1 cellular context compared by ENCODE assay signal in the genomic region with DNA sequence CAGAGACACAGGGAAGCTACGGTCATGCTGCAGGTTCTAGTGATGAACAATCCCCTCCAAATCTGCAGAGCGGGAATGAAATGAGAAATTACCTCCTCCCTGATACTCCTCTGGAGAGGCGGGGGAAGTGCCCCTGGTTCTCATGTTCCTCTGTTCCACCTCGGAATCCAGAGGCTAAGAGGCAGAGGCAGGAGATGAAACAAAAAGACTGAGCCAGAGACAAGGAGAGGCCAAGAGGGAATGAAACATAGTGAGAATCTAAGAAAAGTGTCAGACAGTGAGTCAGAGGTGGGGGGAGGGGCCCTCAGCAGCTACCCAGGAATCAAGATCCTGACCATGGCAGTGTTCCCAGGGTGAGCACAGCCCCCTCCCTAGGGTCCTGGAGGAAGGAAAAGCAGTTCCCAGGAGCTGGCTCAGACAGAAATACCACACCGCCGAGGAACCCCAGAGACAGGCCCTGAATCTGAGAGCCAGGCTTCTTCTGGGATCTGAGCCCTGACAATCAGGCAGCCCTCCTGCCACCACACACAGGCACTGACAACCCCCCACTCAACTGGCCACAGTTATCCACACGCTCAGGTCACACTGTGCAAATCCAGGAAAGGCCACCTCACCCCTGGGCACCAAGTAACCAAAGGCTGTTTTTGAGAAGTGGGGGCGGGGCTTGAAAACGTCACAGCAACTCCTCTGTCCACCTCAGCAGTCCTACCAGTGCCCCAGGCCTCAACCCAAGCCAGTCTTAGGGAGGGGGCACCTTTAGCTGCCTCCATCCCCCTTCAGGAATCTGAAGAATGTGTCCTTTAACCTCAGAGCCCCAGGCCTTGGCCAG.
TF ChIP-seq lines count a peak whose summit lies in the region.

No MANE protein-coding gene starts in this region.

TF ChIP-seq in K562, 482 proteins besides CTCF, POLR2A, EP300 and RAD21 (continued from another document and continues in another):
- TF ChIP-seq NR2F6 (CRISPR knock-in tag; IDR thresholded peaks at IDR 0.05): no peak
- TF ChIP-seq HNRNPUL1 (IDR thresholded peaks at IDR 0.05; ENCODE audit: low read length): no peak
- no peak for TF ChIP-seq HNRNPL (IDR thresholded peaks at IDR 0.05; ENCODE audit: low read depth, low read length)
- TF ChIP-seq ELF4 (CRISPR knock-in tag; IDR thresholded peaks at IDR 0.05): no peak
- no peak for TF ChIP-seq ZNF3 (CRISPR knock-in tag; IDR thresholded peaks at IDR 0.05)
- TF ChIP-seq ZNF699 (CRISPR knock-in tag; IDR thresholded peaks at IDR 0.05; ENCODE audit: insufficient replicate concordance): no peak
- no peak for TF ChIP-seq TOE1 (IDR thresholded peaks at IDR 0.05; ENCODE audit: borderline replicate concordance)
- TF ChIP-seq TOE1 (CRISPR knock-in tag; IDR thresholded peaks at IDR 0.05; ENCODE audit: borderline replicate concordance, low read depth): no peak
- TF ChIP-seq XRCC4 (IDR thresholded peaks at IDR 0.05; ENCODE audit: extremely low read depth, insufficient read depth, insufficient read length): no peak
- TF ChIP-seq TARDBP (IDR thresholded peaks at IDR 0.05): no peak
- no peak for TF ChIP-seq RBM22 (IDR thresholded peaks at IDR 0.05; ENCODE audit: low read depth, low read length, poor library complexity, severe bottlenecking)
- no peak for TF ChIP-seq CBFA2T3 (IDR thresholded peaks at IDR 0.05)
- TF ChIP-seq DNMT1 (IDR thresholded peaks at IDR 0.05): no peak
- no peak for TF ChIP-seq RBM14 (IDR thresholded peaks at IDR 0.05; ENCODE audit: borderline replicate concordance, insufficient read depth, low read depth, low read length)
- TF ChIP-seq, protein P1, sequence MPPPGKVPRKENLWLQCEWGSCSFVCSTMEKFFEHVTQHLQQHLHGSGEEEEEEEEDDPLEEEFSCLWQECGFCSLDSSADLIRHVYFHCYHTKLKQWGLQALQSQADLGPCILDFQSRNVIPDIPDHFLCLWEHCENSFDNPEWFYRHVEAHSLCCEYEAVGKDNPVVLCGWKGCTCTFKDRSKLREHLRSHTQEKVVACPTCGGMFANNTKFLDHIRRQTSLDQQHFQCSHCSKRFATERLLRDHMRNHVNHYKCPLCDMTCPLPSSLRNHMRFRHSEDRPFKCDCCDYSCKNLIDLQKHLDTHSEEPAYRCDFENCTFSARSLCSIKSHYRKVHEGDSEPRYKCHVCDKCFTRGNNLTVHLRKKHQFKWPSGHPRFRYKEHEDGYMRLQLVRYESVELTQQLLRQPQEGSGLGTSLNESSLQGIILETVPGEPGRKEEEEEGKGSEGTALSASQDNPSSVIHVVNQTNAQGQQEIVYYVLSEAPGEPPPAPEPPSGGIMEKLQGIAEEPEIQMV (tag; conservative IDR thresholded peaks at IDR 0.05; ENCODE audit: low read depth): no peak
- TF ChIP-seq KAT2B (IDR thresholded peaks at IDR 0.05; ENCODE audit: low read depth, low read length): no peak
- TF ChIP-seq, protein P2, sequence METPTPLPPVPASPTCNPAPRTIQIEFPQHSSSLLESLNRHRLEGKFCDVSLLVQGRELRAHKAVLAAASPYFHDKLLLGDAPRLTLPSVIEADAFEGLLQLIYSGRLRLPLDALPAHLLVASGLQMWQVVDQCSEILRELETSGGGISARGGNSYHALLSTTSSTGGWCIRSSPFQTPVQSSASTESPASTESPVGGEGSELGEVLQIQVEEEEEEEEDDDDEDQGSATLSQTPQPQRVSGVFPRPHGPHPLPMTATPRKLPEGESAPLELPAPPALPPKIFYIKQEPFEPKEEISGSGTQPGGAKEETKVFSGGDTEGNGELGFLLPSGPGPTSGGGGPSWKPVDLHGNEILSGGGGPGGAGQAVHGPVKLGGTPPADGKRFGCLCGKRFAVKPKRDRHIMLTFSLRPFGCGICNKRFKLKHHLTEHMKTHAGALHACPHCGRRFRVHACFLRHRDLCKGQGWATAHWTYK (CRISPR knock-in tag; IDR thresholded peaks at IDR 0.05): no peak
- no peak for TF ChIP-seq ZNF224 (CRISPR knock-in tag; IDR thresholded peaks at IDR 0.05)
- TF ChIP-seq ZNF444 (CRISPR knock-in tag; IDR thresholded peaks at IDR 0.05): no peak
- no peak for TF ChIP-seq ATF1 (CRISPR knock-in tag; IDR thresholded peaks at IDR 0.05)
- peak; percentile 86 for TF ChIP-seq ATF1 (tag; IDR thresholded peaks at IDR 0.05)
- TF ChIP-seq, protein P3, sequence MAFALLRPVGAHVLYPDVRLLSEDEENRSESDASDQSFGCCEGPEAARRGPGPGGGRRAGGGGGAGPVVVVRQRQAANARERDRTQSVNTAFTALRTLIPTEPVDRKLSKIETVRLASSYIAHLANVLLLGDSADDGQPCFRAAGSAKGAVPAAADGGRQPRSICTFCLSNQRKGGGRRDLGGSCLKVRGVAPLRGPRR (CRISPR knock-in tag; IDR thresholded peaks at IDR 0.05): no peak
- TF ChIP-seq, protein P4, sequence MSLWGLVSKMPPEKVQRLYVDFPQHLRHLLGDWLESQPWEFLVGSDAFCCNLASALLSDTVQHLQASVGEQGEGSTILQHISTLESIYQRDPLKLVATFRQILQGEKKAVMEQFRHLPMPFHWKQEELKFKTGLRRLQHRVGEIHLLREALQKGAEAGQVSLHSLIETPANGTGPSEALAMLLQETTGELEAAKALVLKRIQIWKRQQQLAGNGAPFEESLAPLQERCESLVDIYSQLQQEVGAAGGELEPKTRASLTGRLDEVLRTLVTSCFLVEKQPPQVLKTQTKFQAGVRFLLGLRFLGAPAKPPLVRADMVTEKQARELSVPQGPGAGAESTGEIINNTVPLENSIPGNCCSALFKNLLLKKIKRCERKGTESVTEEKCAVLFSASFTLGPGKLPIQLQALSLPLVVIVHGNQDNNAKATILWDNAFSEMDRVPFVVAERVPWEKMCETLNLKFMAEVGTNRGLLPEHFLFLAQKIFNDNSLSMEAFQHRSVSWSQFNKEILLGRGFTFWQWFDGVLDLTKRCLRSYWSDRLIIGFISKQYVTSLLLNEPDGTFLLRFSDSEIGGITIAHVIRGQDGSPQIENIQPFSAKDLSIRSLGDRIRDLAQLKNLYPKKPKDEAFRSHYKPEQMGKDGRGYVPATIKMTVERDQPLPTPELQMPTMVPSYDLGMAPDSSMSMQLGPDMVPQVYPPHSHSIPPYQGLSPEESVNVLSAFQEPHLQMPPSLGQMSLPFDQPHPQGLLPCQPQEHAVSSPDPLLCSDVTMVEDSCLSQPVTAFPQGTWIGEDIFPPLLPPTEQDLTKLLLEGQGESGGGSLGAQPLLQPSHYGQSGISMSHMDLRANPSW (CRISPR knock-in tag; IDR thresholded peaks at IDR 0.05): 0 out of 2 replicates have a peak, but pooled peaks have one; percentile 33
- TF ChIP-seq CAMTA2 (CRISPR knock-in tag; conservative IDR thresholded peaks at IDR 0.05): no peak
- TF ChIP-seq HNRNPH1 (optimal IDR thresholded peaks at IDR 0.05; ENCODE audit: low read depth, low read length): no peak
- no peak for TF ChIP-seq KLF1 (tag; IDR thresholded peaks at IDR 0.05)
- TF ChIP-seq ZFP30 (CRISPR knock-in tag; IDR thresholded peaks at IDR 0.05; ENCODE audit: borderline replicate concordance): no peak
- no peak for TF ChIP-seq ZBTB1 (CRISPR knock-in tag; IDR thresholded peaks at IDR 0.05; ENCODE audit: borderline replicate concordance, low read depth)
- TF ChIP-seq KHSRP (IDR thresholded peaks at IDR 0.05): no peak
- TF ChIP-seq, protein P5, sequence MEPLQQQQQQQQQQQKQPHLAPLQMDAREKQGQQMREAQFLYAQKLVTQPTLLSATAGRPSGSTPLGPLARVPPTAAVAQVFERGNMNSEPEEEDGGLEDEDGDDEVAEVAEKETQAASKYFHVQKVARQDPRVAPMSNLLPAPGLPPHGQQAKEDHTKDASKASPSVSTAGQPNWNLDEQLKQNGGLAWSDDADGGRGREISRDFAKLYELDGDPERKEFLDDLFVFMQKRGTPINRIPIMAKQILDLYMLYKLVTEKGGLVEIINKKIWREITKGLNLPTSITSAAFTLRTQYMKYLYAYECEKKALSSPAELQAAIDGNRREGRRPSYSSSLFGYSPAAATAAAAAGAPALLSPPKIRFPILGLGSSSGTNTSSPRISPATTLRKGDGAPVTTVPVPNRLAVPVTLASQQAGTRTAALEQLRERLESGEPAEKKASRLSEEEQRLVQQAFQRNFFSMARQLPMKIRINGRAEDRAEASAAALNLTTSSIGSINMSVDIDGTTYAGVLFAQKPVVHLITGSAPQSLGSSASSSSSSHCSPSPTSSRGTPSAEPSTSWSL (CRISPR knock-in tag; IDR thresholded peaks at IDR 0.05; ENCODE audit: borderline replicate concordance): no peak
- TF ChIP-seq ZBTB7A (IDR thresholded peaks at IDR 0.05; ENCODE audit: borderline replicate concordance, control insufficient read depth, low read depth, low read length): peak; percentile 85; the same call in 1 of the 2 replicates
- TF ChIP-seq, protein P6, sequence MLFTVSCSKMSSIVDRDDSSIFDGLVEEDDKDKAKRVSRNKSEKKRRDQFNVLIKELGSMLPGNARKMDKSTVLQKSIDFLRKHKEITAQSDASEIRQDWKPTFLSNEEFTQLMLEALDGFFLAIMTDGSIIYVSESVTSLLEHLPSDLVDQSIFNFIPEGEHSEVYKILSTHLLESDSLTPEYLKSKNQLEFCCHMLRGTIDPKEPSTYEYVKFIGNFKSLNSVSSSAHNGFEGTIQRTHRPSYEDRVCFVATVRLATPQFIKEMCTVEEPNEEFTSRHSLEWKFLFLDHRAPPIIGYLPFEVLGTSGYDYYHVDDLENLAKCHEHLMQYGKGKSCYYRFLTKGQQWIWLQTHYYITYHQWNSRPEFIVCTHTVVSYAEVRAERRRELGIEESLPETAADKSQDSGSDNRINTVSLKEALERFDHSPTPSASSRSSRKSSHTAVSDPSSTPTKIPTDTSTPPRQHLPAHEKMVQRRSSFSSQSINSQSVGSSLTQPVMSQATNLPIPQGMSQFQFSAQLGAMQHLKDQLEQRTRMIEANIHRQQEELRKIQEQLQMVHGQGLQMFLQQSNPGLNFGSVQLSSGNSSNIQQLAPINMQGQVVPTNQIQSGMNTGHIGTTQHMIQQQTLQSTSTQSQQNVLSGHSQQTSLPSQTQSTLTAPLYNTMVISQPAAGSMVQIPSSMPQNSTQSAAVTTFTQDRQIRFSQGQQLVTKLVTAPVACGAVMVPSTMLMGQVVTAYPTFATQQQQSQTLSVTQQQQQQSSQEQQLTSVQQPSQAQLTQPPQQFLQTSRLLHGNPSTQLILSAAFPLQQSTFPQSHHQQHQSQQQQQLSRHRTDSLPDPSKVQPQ (CRISPR knock-in tag; IDR thresholded peaks at IDR 0.05; ENCODE audit: borderline replicate concordance): no peak
- no peak for TF ChIP-seq HMGN3 (IDR thresholded peaks at IDR 0.05; ENCODE audit: borderline replicate concordance, extremely low read depth, insufficient read length, low read depth, low read length)
- no peak for TF ChIP-seq ZNF239 (CRISPR knock-in tag; IDR thresholded peaks at IDR 0.05)
- TF ChIP-seq SIN3A (IDR thresholded peaks at IDR 0.05; ENCODE audit: borderline replicate concordance in 2 of 2, control insufficient read depth in 1 of 2, low read depth in 2 of 2, low read length in 2 of 2): 0 out of 4 replicates have a peak, but pooled peaks of 1 of the 2 experiments have one; percentile 8
- TF ChIP-seq, protein P7, sequence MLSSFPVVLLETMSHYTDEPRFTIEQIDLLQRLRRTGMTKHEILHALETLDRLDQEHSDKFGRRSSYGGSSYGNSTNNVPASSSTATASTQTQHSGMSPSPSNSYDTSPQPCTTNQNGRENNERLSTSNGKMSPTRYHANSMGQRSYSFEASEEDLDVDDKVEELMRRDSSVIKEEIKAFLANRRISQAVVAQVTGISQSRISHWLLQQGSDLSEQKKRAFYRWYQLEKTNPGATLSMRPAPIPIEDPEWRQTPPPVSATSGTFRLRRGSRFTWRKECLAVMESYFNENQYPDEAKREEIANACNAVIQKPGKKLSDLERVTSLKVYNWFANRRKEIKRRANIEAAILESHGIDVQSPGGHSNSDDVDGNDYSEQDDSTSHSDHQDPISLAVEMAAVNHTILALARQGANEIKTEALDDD (IDR thresholded peaks at IDR 0.05): no peak
- TF ChIP-seq, protein P8, sequence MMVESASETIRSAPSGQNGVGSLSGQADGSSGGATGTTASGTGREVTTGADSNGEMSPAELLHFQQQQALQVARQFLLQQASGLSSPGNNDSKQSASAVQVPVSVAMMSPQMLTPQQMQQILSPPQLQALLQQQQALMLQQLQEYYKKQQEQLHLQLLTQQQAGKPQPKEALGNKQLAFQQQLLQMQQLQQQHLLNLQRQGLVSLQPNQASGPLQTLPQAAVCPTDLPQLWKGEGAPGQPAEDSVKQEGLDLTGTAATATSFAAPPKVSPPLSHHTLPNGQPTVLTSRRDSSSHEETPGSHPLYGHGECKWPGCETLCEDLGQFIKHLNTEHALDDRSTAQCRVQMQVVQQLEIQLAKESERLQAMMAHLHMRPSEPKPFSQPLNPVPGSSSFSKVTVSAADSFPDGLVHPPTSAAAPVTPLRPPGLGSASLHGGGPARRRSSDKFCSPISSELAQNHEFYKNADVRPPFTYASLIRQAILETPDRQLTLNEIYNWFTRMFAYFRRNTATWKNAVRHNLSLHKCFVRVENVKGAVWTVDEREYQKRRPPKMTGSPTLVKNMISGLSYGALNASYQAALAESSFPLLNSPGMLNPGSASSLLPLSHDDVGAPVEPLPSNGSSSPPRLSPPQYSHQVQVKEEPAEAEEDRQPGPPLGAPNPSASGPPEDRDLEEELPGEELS (CRISPR knock-in tag; IDR thresholded peaks at IDR 0.05; ENCODE audit: borderline replicate concordance): no peak
- peak; percentile 66 for TF ChIP-seq NCOR1 (IDR thresholded peaks at IDR 0.05)
- TF ChIP-seq, protein P9, sequence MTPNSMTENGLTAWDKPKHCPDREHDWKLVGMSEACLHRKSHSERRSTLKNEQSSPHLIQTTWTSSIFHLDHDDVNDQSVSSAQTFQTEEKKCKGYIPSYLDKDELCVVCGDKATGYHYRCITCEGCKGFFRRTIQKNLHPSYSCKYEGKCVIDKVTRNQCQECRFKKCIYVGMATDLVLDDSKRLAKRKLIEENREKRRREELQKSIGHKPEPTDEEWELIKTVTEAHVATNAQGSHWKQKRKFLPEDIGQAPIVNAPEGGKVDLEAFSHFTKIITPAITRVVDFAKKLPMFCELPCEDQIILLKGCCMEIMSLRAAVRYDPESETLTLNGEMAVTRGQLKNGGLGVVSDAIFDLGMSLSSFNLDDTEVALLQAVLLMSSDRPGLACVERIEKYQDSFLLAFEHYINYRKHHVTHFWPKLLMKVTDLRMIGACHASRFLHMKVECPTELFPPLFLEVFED (CRISPR knock-in tag; conservative IDR thresholded peaks at IDR 0.05): no peak
- no peak for TF ChIP-seq NR3C1 (CRISPR knock-in tag; IDR thresholded peaks at IDR 0.05)
- TF ChIP-seq IRF2 (CRISPR knock-in tag; IDR thresholded peaks at IDR 0.05): no peak
- TF ChIP-seq, protein P10, sequence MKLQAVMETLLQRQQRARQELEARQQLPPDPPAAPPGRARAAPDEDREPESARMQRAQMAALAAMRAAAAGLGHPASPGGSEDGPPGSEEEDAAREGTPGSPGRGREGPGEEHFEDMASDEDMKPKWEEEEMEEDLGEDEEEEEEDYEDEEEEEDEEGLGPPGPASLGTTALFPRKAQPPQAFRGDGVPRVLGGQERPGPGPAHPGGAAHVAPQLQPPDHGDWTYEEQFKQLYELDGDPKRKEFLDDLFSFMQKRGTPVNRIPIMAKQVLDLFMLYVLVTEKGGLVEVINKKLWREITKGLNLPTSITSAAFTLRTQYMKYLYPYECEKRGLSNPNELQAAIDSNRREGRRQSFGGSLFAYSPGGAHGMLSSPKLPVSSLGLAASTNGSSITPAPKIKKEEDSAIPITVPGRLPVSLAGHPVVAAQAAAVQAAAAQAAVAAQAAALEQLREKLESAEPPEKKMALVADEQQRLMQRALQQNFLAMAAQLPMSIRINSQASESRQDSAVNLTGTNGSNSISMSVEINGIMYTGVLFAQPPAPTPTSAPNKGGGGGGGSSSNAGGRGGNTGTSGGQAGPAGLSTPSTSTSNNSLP (IDR thresholded peaks at IDR 0.05; ENCODE audit: borderline replicate concordance, low read depth, low read length): no peak
- TF ChIP-seq FOXK1 (CRISPR knock-in tag; IDR thresholded peaks at IDR 0.05; ENCODE audit: borderline replicate concordance): no peak
- TF ChIP-seq C11orf30 (IDR thresholded peaks at IDR 0.05; ENCODE audit: low read depth): no peak
- TF ChIP-seq PTRF (tag; IDR thresholded peaks at IDR 0.05): no peak
